1 cellular context compared by ENCODE assay signal in the genomic region with DNA sequence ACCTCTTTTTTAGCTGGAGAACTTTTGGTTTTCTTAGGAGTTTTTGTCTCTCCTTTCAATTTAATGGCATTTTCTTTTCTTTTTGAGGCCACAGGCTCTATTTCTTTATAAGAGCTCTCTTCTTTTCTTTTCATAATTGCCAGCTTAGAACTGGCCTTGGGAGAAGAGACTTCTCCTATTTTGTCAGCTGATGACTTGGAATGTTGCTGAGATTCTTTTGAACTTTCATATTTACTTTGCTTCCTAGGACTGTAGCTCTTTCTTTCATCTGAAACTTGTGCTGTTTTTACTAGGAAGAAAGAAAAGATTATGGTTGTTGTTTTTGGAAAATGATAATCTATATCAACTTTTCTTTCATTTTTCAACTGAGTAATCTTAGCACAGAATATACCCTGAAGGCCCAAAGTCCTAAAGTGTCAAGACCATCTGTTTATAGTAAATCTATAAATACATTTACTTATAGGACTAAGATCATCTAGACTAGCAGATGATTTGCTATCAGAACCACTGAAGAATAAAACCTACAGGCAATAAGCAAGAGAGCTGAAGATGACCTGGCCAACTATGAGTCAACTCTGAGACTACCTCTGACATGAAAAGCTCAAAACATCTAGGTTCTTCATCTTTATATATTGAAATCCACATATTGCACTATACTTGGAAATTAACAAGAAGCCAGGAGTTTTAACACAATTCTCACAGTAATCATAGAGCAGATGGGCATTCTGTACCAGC.
TF ChIP-seq lines count a peak whose summit lies in the region.

No MANE protein-coding gene starts in this region.

TF ChIP-seq in HepG2, 621 proteins besides CTCF, POLR2A, EP300 and RAD21 (continued from another document):
- TF ChIP-seq, protein P1, sequence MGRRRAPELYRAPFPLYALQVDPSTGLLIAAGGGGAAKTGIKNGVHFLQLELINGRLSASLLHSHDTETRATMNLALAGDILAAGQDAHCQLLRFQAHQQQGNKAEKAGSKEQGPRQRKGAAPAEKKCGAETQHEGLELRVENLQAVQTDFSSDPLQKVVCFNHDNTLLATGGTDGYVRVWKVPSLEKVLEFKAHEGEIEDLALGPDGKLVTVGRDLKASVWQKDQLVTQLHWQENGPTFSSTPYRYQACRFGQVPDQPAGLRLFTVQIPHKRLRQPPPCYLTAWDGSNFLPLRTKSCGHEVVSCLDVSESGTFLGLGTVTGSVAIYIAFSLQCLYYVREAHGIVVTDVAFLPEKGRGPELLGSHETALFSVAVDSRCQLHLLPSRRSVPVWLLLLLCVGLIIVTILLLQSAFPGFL (CRISPR knock-in tag; IDR thresholded peaks at IDR 0.05): no peak
- TF ChIP-seq SRF (IDR thresholded peaks at IDR 0.05; ENCODE audit: low read depth, low read length) (no peak), PHF21A (CRISPR knock-in tag; IDR thresholded peaks at IDR 0.05) (no peak), FOXC1 (CRISPR knock-in tag; IDR thresholded peaks at IDR 0.05; ENCODE audit: borderline replicate concordance) (no peak), ZNF543 (CRISPR knock-in tag; IDR thresholded peaks at IDR 0.05) (no peak), ZNF556 (CRISPR knock-in tag; IDR thresholded peaks at IDR 0.05; ENCODE audit: borderline replicate concordance) (no peak), SOX13 (IDR thresholded peaks at IDR 0.05) (no peak), SOX13 (CRISPR knock-in tag; conservative IDR thresholded peaks at IDR 0.05 in 1 of 2, IDR thresholded peaks at IDR 0.05 in 1 of 2) (peak in 1 of 2 experiments; percentile 47; a peak in 1 of 4 replicates), ZNF780A (CRISPR knock-in tag; IDR thresholded peaks at IDR 0.05) (no peak), SP4 (CRISPR knock-in tag; IDR thresholded peaks at IDR 0.05) (no peak), GABPB1 (CRISPR knock-in tag; IDR thresholded peaks at IDR 0.05) (no peak), GATAD2A (CRISPR knock-in tag; IDR thresholded peaks at IDR 0.05) (0 out of 2 replicates have a peak, but pooled peaks have one; percentile 37), CAMTA2 (CRISPR knock-in tag; IDR thresholded peaks at IDR 0.05; ENCODE audit: borderline replicate concordance) (no peak), FOXA1 (IDR thresholded peaks at IDR 0.05) (no peak), FOXA1 (CRISPR knock-in tag; IDR thresholded peaks at IDR 0.05) (peak; percentile 66), ZNF235 (CRISPR knock-in tag; IDR thresholded peaks at IDR 0.05; ENCODE audit: borderline replicate concordance) (no peak), SRY (CRISPR knock-in tag; IDR thresholded peaks at IDR 0.05) (no peak), REXO4 (CRISPR knock-in tag; IDR thresholded peaks at IDR 0.05; ENCODE audit: borderline replicate concordance) (no peak), ZNF615 (CRISPR knock-in tag; IDR thresholded peaks at IDR 0.05; ENCODE audit: borderline replicate concordance) (no peak), ZFP37 (CRISPR knock-in tag; IDR thresholded peaks at IDR 0.05; ENCODE audit: borderline replicate concordance) (no peak), TCF7 (IDR thresholded peaks at IDR 0.05; ENCODE audit: low read depth) (peak; percentile 40), HNF4G (IDR thresholded peaks at IDR 0.05; ENCODE audit: borderline replicate concordance, low read depth, low read length) (no peak), HNF4G (CRISPR knock-in tag; IDR thresholded peaks at IDR 0.05; ENCODE audit: borderline replicate concordance, low read depth) (no peak), RFXANK (CRISPR knock-in tag; IDR thresholded peaks at IDR 0.05) (no peak), CBFB (CRISPR knock-in tag; IDR thresholded peaks at IDR 0.05) (no peak), ZBTB7B (CRISPR knock-in tag; IDR thresholded peaks at IDR 0.05) (no peak), JDP2 (CRISPR knock-in tag; IDR thresholded peaks at IDR 0.05; ENCODE audit: borderline replicate concordance) (no peak), NCOA2 (CRISPR knock-in tag; IDR thresholded peaks at IDR 0.05) (0 out of 2 replicates have a peak, but pooled peaks have one; percentile 30)
- TF ChIP-seq, protein P2, sequence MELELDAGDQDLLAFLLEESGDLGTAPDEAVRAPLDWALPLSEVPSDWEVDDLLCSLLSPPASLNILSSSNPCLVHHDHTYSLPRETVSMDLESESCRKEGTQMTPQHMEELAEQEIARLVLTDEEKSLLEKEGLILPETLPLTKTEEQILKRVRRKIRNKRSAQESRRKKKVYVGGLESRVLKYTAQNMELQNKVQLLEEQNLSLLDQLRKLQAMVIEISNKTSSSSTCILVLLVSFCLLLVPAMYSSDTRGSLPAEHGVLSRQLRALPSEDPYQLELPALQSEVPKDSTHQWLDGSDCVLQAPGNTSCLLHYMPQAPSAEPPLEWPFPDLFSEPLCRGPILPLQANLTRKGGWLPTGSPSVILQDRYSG (CRISPR knock-in tag; IDR thresholded peaks at IDR 0.05): no peak
- TF ChIP-seq, protein P3, sequence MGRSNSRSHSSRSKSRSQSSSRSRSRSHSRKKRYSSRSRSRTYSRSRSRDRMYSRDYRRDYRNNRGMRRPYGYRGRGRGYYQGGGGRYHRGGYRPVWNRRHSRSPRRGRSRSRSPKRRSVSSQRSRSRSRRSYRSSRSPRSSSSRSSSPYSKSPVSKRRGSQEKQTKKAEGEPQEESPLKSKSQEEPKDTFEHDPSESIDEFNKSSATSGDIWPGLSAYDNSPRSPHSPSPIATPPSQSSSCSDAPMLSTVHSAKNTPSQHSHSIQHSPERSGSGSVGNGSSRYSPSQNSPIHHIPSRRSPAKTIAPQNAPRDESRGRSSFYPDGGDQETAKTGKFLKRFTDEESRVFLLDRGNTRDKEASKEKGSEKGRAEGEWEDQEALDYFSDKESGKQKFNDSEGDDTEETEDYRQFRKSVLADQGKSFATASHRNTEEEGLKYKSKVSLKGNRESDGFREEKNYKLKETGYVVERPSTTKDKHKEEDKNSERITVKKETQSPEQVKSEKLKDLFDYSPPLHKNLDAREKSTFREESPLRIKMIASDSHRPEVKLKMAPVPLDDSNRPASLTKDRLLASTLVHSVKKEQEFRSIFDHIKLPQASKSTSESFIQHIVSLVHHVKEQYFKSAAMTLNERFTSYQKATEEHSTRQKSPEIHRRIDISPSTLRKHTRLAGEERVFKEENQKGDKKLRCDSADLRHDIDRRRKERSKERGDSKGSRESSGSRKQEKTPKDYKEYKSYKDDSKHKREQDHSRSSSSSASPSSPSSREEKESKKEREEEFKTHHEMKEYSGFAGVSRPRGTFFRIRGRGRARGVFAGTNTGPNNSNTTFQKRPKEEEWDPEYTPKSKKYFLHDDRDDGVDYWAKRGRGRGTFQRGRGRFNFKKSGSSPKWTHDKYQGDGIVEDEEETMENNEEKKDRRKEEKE (IDR thresholded peaks at IDR 0.05): no peak
- TF ChIP-seq, protein P4, sequence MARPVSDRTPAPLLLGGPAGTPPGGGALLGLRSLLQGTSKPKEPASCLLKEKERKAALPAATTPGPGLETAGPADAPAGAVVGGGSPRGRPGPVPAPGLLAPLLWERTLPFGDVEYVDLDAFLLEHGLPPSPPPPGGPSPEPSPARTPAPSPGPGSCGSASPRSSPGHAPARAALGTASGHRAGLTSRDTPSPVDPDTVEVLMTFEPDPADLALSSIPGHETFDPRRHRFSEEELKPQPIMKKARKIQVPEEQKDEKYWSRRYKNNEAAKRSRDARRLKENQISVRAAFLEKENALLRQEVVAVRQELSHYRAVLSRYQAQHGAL (CRISPR knock-in tag; IDR thresholded peaks at IDR 0.05; ENCODE audit: not compliant biosample characterization): no peak
- TF ChIP-seq, protein P5, sequence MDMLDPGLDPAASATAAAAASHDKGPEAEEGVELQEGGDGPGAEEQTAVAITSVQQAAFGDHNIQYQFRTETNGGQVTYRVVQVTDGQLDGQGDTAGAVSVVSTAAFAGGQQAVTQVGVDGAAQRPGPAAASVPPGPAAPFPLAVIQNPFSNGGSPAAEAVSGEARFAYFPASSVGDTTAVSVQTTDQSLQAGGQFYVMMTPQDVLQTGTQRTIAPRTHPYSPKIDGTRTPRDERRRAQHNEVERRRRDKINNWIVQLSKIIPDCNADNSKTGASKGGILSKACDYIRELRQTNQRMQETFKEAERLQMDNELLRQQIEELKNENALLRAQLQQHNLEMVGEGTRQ (IDR thresholded peaks at IDR 0.05; ENCODE audit: low read depth, low read length): no peak
- TF ChIP-seq, protein P5 (CRISPR knock-in tag; IDR thresholded peaks at IDR 0.05; ENCODE audit: borderline replicate concordance): no peak
- TF ChIP-seq, protein P6, sequence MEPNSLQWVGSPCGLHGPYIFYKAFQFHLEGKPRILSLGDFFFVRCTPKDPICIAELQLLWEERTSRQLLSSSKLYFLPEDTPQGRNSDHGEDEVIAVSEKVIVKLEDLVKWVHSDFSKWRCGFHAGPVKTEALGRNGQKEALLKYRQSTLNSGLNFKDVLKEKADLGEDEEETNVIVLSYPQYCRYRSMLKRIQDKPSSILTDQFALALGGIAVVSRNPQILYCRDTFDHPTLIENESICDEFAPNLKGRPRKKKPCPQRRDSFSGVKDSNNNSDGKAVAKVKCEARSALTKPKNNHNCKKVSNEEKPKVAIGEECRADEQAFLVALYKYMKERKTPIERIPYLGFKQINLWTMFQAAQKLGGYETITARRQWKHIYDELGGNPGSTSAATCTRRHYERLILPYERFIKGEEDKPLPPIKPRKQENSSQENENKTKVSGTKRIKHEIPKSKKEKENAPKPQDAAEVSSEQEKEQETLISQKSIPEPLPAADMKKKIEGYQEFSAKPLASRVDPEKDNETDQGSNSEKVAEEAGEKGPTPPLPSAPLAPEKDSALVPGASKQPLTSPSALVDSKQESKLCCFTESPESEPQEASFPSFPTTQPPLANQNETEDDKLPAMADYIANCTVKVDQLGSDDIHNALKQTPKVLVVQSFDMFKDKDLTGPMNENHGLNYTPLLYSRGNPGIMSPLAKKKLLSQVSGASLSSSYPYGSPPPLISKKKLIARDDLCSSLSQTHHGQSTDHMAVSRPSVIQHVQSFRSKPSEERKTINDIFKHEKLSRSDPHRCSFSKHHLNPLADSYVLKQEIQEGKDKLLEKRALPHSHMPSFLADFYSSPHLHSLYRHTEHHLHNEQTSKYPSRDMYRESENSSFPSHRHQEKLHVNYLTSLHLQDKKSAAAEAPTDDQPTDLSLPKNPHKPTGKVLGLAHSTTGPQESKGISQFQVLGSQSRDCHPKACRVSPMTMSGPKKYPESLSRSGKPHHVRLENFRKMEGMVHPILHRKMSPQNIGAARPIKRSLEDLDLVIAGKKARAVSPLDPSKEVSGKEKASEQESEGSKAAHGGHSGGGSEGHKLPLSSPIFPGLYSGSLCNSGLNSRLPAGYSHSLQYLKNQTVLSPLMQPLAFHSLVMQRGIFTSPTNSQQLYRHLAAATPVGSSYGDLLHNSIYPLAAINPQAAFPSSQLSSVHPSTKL (CRISPR knock-in tag; IDR thresholded peaks at IDR 0.05): peak; percentile 51
- TF ChIP-seq, protein P7, sequence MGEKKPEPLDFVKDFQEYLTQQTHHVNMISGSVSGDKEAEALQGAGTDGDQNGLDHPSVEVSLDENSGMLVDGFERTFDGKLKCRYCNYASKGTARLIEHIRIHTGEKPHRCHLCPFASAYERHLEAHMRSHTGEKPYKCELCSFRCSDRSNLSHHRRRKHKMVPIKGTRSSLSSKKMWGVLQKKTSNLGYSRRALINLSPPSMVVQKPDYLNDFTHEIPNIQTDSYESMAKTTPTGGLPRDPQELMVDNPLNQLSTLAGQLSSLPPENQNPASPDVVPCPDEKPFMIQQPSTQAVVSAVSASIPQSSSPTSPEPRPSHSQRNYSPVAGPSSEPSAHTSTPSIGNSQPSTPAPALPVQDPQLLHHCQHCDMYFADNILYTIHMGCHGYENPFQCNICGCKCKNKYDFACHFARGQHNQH (CRISPR knock-in tag; IDR thresholded peaks at IDR 0.05): no peak
- TF ChIP-seq, protein P8, sequence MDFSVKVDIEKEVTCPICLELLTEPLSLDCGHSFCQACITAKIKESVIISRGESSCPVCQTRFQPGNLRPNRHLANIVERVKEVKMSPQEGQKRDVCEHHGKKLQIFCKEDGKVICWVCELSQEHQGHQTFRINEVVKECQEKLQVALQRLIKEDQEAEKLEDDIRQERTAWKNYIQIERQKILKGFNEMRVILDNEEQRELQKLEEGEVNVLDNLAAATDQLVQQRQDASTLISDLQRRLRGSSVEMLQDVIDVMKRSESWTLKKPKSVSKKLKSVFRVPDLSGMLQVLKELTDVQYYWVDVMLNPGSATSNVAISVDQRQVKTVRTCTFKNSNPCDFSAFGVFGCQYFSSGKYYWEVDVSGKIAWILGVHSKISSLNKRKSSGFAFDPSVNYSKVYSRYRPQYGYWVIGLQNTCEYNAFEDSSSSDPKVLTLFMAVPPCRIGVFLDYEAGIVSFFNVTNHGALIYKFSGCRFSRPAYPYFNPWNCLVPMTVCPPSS (IDR thresholded peaks at IDR 0.05): no peak
- TF ChIP-seq, protein P9, sequence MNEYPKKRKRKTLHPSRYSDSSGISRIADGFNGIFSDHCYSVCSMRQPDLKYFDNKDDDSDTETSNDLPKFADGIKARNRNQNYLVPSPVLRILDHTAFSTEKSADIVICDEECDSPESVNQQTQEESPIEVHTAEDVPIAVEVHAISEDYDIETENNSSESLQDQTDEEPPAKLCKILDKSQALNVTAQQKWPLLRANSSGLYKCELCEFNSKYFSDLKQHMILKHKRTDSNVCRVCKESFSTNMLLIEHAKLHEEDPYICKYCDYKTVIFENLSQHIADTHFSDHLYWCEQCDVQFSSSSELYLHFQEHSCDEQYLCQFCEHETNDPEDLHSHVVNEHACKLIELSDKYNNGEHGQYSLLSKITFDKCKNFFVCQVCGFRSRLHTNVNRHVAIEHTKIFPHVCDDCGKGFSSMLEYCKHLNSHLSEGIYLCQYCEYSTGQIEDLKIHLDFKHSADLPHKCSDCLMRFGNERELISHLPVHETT (CRISPR knock-in tag; conservative IDR thresholded peaks at IDR 0.05): no peak
